In genomic region chr9:136193127-136193890, GRCh38 we compare ENCODE assay signal across 35 cellular contexts. TPM values are rescaled to one million over a fixed set of nuclear protein-coding genes. Genes with fewer than 3 reads are reported as not detected.
DNase-seq lines count a peak whose midpoint lies in the region; ATAC-seq, FAIRE-seq and TF ChIP-seq lines count a peak whose summit lies in the region.
"Had no signal": no experiment of that assay in that cellular context is flagged by ENCODE, and none has a peak within 500 bp of the region (broad histone marks: within the 10 kb centered on the region; RNA-seq: fewer than 3 reads in every experiment).

No MANE protein-coding gene starts in this region.

- WGBS in K562 (ENCODE audit: insufficient coverage, low coverage, missing lambda C conversion rate) = 2% methylated on average over 48 of the region's 96 CpGs
- no CpG with 5 or more reads among the region's 96 CpGs for WGBS in mesendoderm (ENCODE audit: extremely low coverage, insufficient coverage, low lambda C conversion rate)

- H3K79me2 ChIP-seq in K562 (ENCODE audit: control insufficient read depth, insufficient read depth, low read length) (no peaks in the 10 kb centered on the region), mesendoderm (ENCODE audit: control insufficient read depth, insufficient read depth, low read length) (no peaks in the 10 kb centered on the region)

- intact Hi-C loops in Caco-2 (cut with micrococcal nuclease; ENCODE audit: unreplicated experiment) = no loop called here
- intact Hi-C loops in K562 (cut with micrococcal nuclease) = loop anchor here (2.0 kb wide), 1 partner anchor 13 kb away; no protein-coding TSS in a partner anchor
- intact Hi-C loops in naive thymus-derived CD4-positive, alpha-beta T cell (cut with micrococcal nuclease) = no loop called here

- peak overlapping the region; percentile 51 for H3K4me3 Mint-ChIP-seq in Caco-2 (ENCODE audit: unreplicated experiment)
- H3K4me3 Mint-ChIP-seq in naive thymus-derived CD4-positive, alpha-beta T cell = no peak overlapping the region
- H3K4me3 Mint-ChIP-seq: activated B cell treated with CpG ODN at 0.5 μM for 24 hours; activated naive CD4-positive, alpha-beta T cell treated with anti-CD3 and anti-CD28 coated beads for 36 hours; activated T-cell treated with anti-CD3 and anti-CD28 coated beads, Interleukin-2, amount 50 U/mL, for 72 hours; immature natural killer cell; memory B cell; stimulated activated effector memory CD8-positive, alpha-beta T cell treated with anti-CD3 and anti-CD28 coated beads, Interleukin-12 subunit alpha, Interleukin-12 subunit beta, amount 100 ng/mL, for 72 hours had no signal

- no peaks in the 10 kb centered on the region for H3K9me1 ChIP-seq in K562 (ENCODE audit: control insufficient read depth, insufficient read depth, low read length)

- TF ChIP-seq EP300 in K562 (IDR thresholded peaks at IDR 0.05; ENCODE audit: low read length) = no peak

- no peaks in the 10 kb centered on the region for H4K20me1 ChIP-seq in K562 (replicated peaks; ENCODE audit: control insufficient read depth, insufficient read depth, low read length)

- H3K4me3 ChIP-seq in Caco-2 (ENCODE audit: low read depth, low read length) (peak overlapping the region; percentile 19), HUES6 (ENCODE audit: low read depth, low read length) (peak overlapping the region; percentile 52), K562 (peak overlapping the region; percentile 36; the same call in 1 of the 2 replicates), mesendoderm (ENCODE audit: low read length) (no peak overlapping the region)
- no peak overlapping the region for H3K4me3 ChIP-seq in naive thymus-derived CD4-positive, alpha-beta T cell (ENCODE audit: low read length)
- H3K4me3 ChIP-seq: upper lobe of left lung had no signal

- FAIRE-seq in K562 (lab: Jason Lieb, UNC) = no peak
- FAIRE-seq: D721Med, GM12892 had no signal

- no peak overlapping the region for H3K27ac ChIP-seq in HUES6 (ENCODE audit: low read depth, low read length)
- H3K27ac ChIP-seq in K562 (ENCODE audit: extremely low read depth, low read depth, low read length) = no peak overlapping the region
- no peak overlapping the region for H3K27ac ChIP-seq in mesendoderm (ENCODE audit: low read depth, low read length)
- no peak overlapping the region for H3K27ac ChIP-seq in naive thymus-derived CD4-positive, alpha-beta T cell (ENCODE audit: low read depth, low read length)
- H3K27ac ChIP-seq: brain microvascular endothelial cell, C4-2B, heart left ventricle, upper lobe of left lung had no signal

- H3K27me3 ChIP-seq in Caco-2 (replicated peaks; ENCODE audit: control insufficient read depth, insufficient read depth, low read length) = no peaks in the 10 kb centered on the region
- H3K27me3 ChIP-seq in HUES6 (ENCODE audit: control insufficient read depth, insufficient read depth, low read length) = peaks cover 91% of the 10 kb centered on the region
- H3K27me3 ChIP-seq in K562 (ENCODE audit: control insufficient read depth in 2 of 2, insufficient read depth in 2 of 2, low read length in 2 of 2) = peaks cover 7 to 31% of the 10 kb centered on the region in 2 experiments; a peak in 4 of 5 replicates
- peaks cover 57% of the 10 kb centered on the region for H3K27me3 ChIP-seq in mesendoderm (ENCODE audit: insufficient read depth, low read length, poor library complexity)
- peaks cover 0 to 10% of the 10 kb centered on the region in 2 donors for H3K27me3 ChIP-seq in naive thymus-derived CD4-positive, alpha-beta T cell (ENCODE audit: control insufficient read depth in 2 of 2, insufficient read depth in 2 of 2, low read length in 2 of 2)

- no peak overlapping the region for H2BK15ac ChIP-seq in mesendoderm (replicated peaks; ENCODE audit: low read depth)

- H3K9me3 Mint-ChIP-seq in Caco-2 (ENCODE audit: unreplicated experiment) = no peaks in the 10 kb centered on the region
- peaks cover 0 to 2% (median 0%) of the 10 kb centered on the region in 11 donors for H3K9me3 Mint-ChIP-seq in naive thymus-derived CD4-positive, alpha-beta T cell
- H3K9me3 Mint-ChIP-seq: activated B cell treated with CpG ODN at 0.5 μM for 24 hours; activated naive CD4-positive, alpha-beta T cell treated with anti-CD3 and anti-CD28 coated beads for 36 hours; activated T-cell treated with anti-CD3 and anti-CD28 coated beads, Interleukin-2, amount 50 U/mL, for 72 hours; memory B cell; stimulated activated effector memory CD8-positive, alpha-beta T cell treated with anti-CD3 and anti-CD28 coated beads, Interleukin-12 subunit alpha, Interleukin-12 subunit beta, amount 100 ng/mL, for 72 hours had no signal

- H3K4me1 ChIP-seq in Caco-2 (peaks cover 12% of the 10 kb centered on the region), HUES6 (ENCODE audit: control insufficient read depth, insufficient read depth, low read length) (peaks cover 42% of the 10 kb centered on the region), K562 (replicated peaks in 1 of 2; ENCODE audit: control insufficient read depth in 2 of 2, insufficient read depth in 2 of 2, low read length in 2 of 2) (peaks cover 28 to 62% of the 10 kb centered on the region in 2 experiments), mesendoderm (ENCODE audit: control insufficient read depth, low read depth, low read length) (no peaks in the 10 kb centered on the region)
- no peaks in the 10 kb centered on the region for H3K4me1 ChIP-seq in naive thymus-derived CD4-positive, alpha-beta T cell (ENCODE audit: control insufficient read depth in 2 of 2, insufficient read depth in 2 of 2, low read length in 2 of 2)

- H3K9ac ChIP-seq in HUES6 (ENCODE audit: low read length) = no peak overlapping the region
- H3K9ac ChIP-seq in K562 (ENCODE audit: insufficient read depth in 1 of 2, low read depth in 2 of 2, low read length in 2 of 2) = peak overlapping the region in 1 of 2 experiments; percentile 30; a peak in 1 of 4 replicates
- no peak overlapping the region for H3K9ac ChIP-seq in mesendoderm (ENCODE audit: low read length)

- H2AK5ac ChIP-seq in mesendoderm (ENCODE audit: low read length) = no peak overlapping the region

- H3K9me3 ChIP-seq in Caco-2 (no peaks in the 10 kb centered on the region), HUES6 (ENCODE audit: control insufficient read depth, insufficient read depth, low read depth, low read length) (no peaks in the 10 kb centered on the region), K562 (replicated peaks; ENCODE audit: control insufficient read depth, insufficient read depth, low read depth, low read length) (no peaks in the 10 kb centered on the region)
- no peaks in the 10 kb centered on the region for H3K9me3 ChIP-seq in naive thymus-derived CD4-positive, alpha-beta T cell (ENCODE audit: control insufficient read depth in 2 of 3, low read length in 3 of 3)
- H3K9me3 ChIP-seq: heart left ventricle, upper lobe of left lung had no signal

- H2BK5ac ChIP-seq in mesendoderm (ENCODE audit: low read length) = no peak overlapping the region

- TF ChIP-seq CTCF in Caco-2 (IDR thresholded peaks at IDR 0.05; ENCODE audit: insufficient read depth in 1 of 2, low read depth in 1 of 2, low read length in 1 of 2, severe bottlenecking in 1 of 2, unreplicated experiment in 1 of 2) (no peak), K562 (IDR thresholded peaks at IDR 0.05 in 2 of 3, conservative IDR thresholded peaks at IDR 0.05 in 1 of 3; ENCODE audit: insufficient read depth in 2 of 3, low read depth in 1 of 3, low read length in 3 of 3) (no peak)

- TF ChIP-seq POLR2A in K562 (conservative IDR thresholded peaks at IDR 0.05) = no peak

- no peak for DNase-seq in Caco-2
- DNase-seq in K562 (ENCODE audit: extremely low read depth in 1 of 4, low spot score in 3 of 4) = peak; percentile 37 to 67 (median 65)
- DNase-seq in mesendoderm = no peak
- DNase-seq in naive thymus-derived CD4-positive, alpha-beta T cell = no peak
- DNase-seq in activated effector memory CD4-positive, alpha-beta T cell treated with anti-CD3 and anti-CD28 coated beads, Interleukin-2, amount 50 U/mL, for 16 hours = no peak
- DNase-seq: activated B cell treated with CpG ODN at 0.5 μM for 24 hours; activated CD4-positive, alpha-beta T cell treated with anti-CD3 and anti-CD28 coated beads, Interleukin-2, amount 50 U/mL, for 1 hour; activated naive CD4-positive, alpha-beta T cell treated with anti-CD3 and anti-CD28 coated beads for 36 hours; activated T-cell treated with anti-CD3 and anti-CD28 coated beads, Interleukin-2, amount 50 U/mL, for 72 hours; brain microvascular endothelial cell; EL; GOT3; heart left ventricle; immature natural killer cell; NCI-H1105; NCI-H1930; NCI-H446; stimulated activated CD4-positive, alpha-beta T cell treated with anti-CD3 and anti-CD28 coated beads, Interleukin-4, amount 100 ng/mL, for 24 hours; substantia nigra; T-helper 9 cell had no signal

- H4K5ac ChIP-seq in mesendoderm (ENCODE audit: low read length) = no peak overlapping the region

- H3K36me3 Mint-ChIP-seq in Caco-2 (ENCODE audit: insufficient read depth, unreplicated experiment) = no peaks in the 10 kb centered on the region
- no peaks in the 10 kb centered on the region for H3K36me3 Mint-ChIP-seq in naive thymus-derived CD4-positive, alpha-beta T cell
- H3K36me3 Mint-ChIP-seq: immature natural killer cell; memory B cell; stimulated activated effector memory CD8-positive, alpha-beta T cell treated with anti-CD3 and anti-CD28 coated beads, Interleukin-12 subunit alpha, Interleukin-12 subunit beta, amount 100 ng/mL, for 72 hours had no signal

- ATAC-seq in K562 (peak; percentile 68), HG03378 (IDR thresholded peaks at IDR 0.05; ENCODE audit: unreplicated experiment) (no peak)
- ATAC-seq in naive thymus-derived CD4-positive, alpha-beta T cell = no peak
- ATAC-seq: activated T-cell treated with anti-CD3 and anti-CD28 coated beads, Interleukin-2, amount 50 U/mL, for 72 hours; heart left ventricle; Right ventricle myocardium inferior; sciatic nerve; stimulated activated effector memory CD8-positive, alpha-beta T cell treated with anti-CD3 and anti-CD28 coated beads, Interleukin-12 subunit alpha, Interleukin-12 subunit beta, amount 100 ng/mL, for 72 hours had no signal

- H3K56ac ChIP-seq in mesendoderm (ENCODE audit: low read length) = no peak overlapping the region

- no peaks in the 10 kb centered on the region for H3K79me1 ChIP-seq in mesendoderm (ENCODE audit: low read length)

- CTCF ChIA-PET in Caco-2 (lab: Charles Lee) (no interaction called here), K562 (lab: Yijun Ruan, JAX; ENCODE audit: low intra/inter-chr PET ratio) (no interaction called here)
- CTCF ChIA-PET in naive thymus-derived CD4-positive, alpha-beta T cell (lab: Charles Lee) = no interaction called here

- H2AFZ ChIP-seq in K562 (ENCODE audit: low read depth, low read length) = no peak overlapping the region

- H3K4me2 ChIP-seq in K562 (ENCODE audit: insufficient read depth, low read length) (peak overlapping the region; percentile 18; the same call in 1 of the 2 replicates), mesendoderm (ENCODE audit: low read length) (peak overlapping the region; percentile 29)

- in situ Hi-C loops in K562 (cut with MboI) = no loop called here

- H4K8ac ChIP-seq in mesendoderm (ENCODE audit: low read depth, low read length) = no peak overlapping the region

- BruUV-seq in Caco-2 (replicated peaks; lab: Mats Ljungman, UMichigan) = no TSS peak
- BruUV-seq in K562 (replicated peaks; lab: Mats Ljungman, UMichigan) = no TSS peak

- peaks cover 10% of the 10 kb centered on the region for H3K4me1 Mint-ChIP-seq in Caco-2 (ENCODE audit: low read depth, unreplicated experiment)
- H3K4me1 Mint-ChIP-seq in naive thymus-derived CD4-positive, alpha-beta T cell = peaks cover 0 to 10% (median 4%) of the 10 kb centered on the region in 7 donors
- H3K4me1 Mint-ChIP-seq: immature natural killer cell had no signal

- no peak for TF ChIP-seq RAD21 in K562 (CRISPR knock-in tag; conservative IDR thresholded peaks at IDR 0.05 in 1 of 2, IDR thresholded peaks at IDR 0.05 in 1 of 2)

- no peaks in the 10 kb centered on the region for H3K27me3 Mint-ChIP-seq in Caco-2 (ENCODE audit: insufficient read depth, unreplicated experiment)
- peaks cover 22 to 54% (median 36%) of the 10 kb centered on the region in 5 donors for H3K27me3 Mint-ChIP-seq in naive thymus-derived CD4-positive, alpha-beta T cell

- H3K23ac ChIP-seq in mesendoderm (ENCODE audit: low read length) = no peak overlapping the region

- POLR2A ChIA-PET in Caco-2 (lab: Charles Lee) (no interaction called here), K562 (lab: Yijun Ruan, JAX) (interaction anchor here (1.3 kb wide), 1 partner anchor 13 kb away, joined by 5 read pairs; no protein-coding TSS in a partner anchor)
- POLR2A ChIA-PET in naive thymus-derived CD4-positive, alpha-beta T cell (lab: Charles Lee) = no interaction called here

- H2BK120ac ChIP-seq in mesendoderm (ENCODE audit: low read depth, low read length) = no peak overlapping the region

- H3K36me3 ChIP-seq in Caco-2 (ENCODE audit: control insufficient read depth, insufficient read depth, low read length) (no peaks in the 10 kb centered on the region), HUES6 (ENCODE audit: control insufficient read depth, insufficient read depth, low read length) (no peaks in the 10 kb centered on the region), K562 (ENCODE audit: control insufficient read depth, insufficient read depth, low read length) (no peaks in the 10 kb centered on the region), mesendoderm (ENCODE audit: control insufficient read depth, insufficient read depth, low read length) (no peaks in the 10 kb centered on the region)
- H3K36me3 ChIP-seq in naive thymus-derived CD4-positive, alpha-beta T cell (ENCODE audit: control insufficient read depth in 2 of 3, insufficient read depth in 3 of 3, low read length in 3 of 3) = no peaks in the 10 kb centered on the region
- H3K36me3 ChIP-seq: brain microvascular endothelial cell, heart left ventricle, upper lobe of left lung had no signal

- no peak overlapping the region for H3K4ac ChIP-seq in mesendoderm (ENCODE audit: low read depth, low read length)

- H3K27ac Mint-ChIP-seq in Caco-2 (ENCODE audit: unreplicated experiment) = no peak overlapping the region
- H3K27ac Mint-ChIP-seq in naive thymus-derived CD4-positive, alpha-beta T cell = no peak overlapping the region
- H3K27ac Mint-ChIP-seq: activated B cell treated with CpG ODN at 0.5 μM for 24 hours; activated naive CD4-positive, alpha-beta T cell treated with anti-CD3 and anti-CD28 coated beads for 36 hours; activated T-cell treated with anti-CD3 and anti-CD28 coated beads, Interleukin-2, amount 50 U/mL, for 72 hours; immature natural killer cell; memory B cell; progenitor cell of endocrine pancreas; stimulated activated effector memory CD8-positive, alpha-beta T cell treated with anti-CD3 and anti-CD28 coated beads, Interleukin-12 subunit alpha, Interleukin-12 subunit beta, amount 100 ng/mL, for 72 hours had no signal

- no peak overlapping the region for H3K18ac ChIP-seq in mesendoderm (ENCODE audit: low read length)

RNA-seq across cellular contexts. Expression of gene LHX3, which starts 11.6 kb away (rescaled TPM):
- 1.1 and 1.2 TPM in 2 replicates for total RNA-seq in Caco-2 (2022)
- 0.09 TPM in 1 of 2 replicates, not detected in the other for total RNA-seq in K562 (2011; cell fraction: chromatin; rRNA removed; ENCODE audit: low replicate concordance)
- total RNA-seq in K562 (2011; cell fraction: nucleolus; rRNA removed) = not detected in 2 replicates
- total RNA-seq in K562 (2011; cell fraction: nucleoplasm; rRNA removed) = not detected in 2 replicates
- total RNA-seq in K562 (2014; rRNA removed) = not detected in 2 replicates
- total RNA-seq in K562 (2014; rRNA removed; fragmentation: Illumina TruSeq; extraction: Trizol) = not detected in 2 replicates
- not detected in 2 replicates for total RNA-seq in K562 (2015; rRNA removed; fragmentation: Illumina TruSeq; extraction: Trizol)
- total RNA-seq in K562 (2021) = 0.09 TPM in 1 of 2 replicates, not detected in the other
- not detected in 2 replicates for polyA plus RNA-seq in K562 (2011; rRNA removed)
- not detected in 2 replicates for polyA plus RNA-seq in K562 (2011; cell fraction: cytosol; rRNA removed)
- 0.04 TPM in 1 of 2 replicates, not detected in the other for polyA plus RNA-seq in K562 (2011; cell fraction: nucleus; rRNA removed)
- 0.91 TPM in 1 of 2 replicates, not detected in the other for polyA plus RNA-seq in K562 (2012)
- not detected in 2 replicates for polyA plus RNA-seq in K562 (2014; fragmentation: Illumina TruSeq; extraction: Trizol)
- not detected for polyA plus RNA-seq in K562 (2014; fragmentation: Nextera tagmentation; extraction: Ambion mirVana)
- not detected in 2 replicates for polyA plus RNA-seq in K562 (2014; rRNA removed)
- not detected in 2 replicates for polyA minus RNA-seq in K562 (2011; rRNA and poly(A)+ RNA removed)
- polyA minus RNA-seq in K562 (2011; cell fraction: cytosol; rRNA and poly(A)+ RNA removed) = not detected in 2 replicates
- not detected in 2 replicates for polyA minus RNA-seq in K562 (2011; cell fraction: nucleus; rRNA and poly(A)+ RNA removed)
- polyA plus RNA-seq in mesendoderm (2013, experiment 1 of 2) = 0.01 TPM
- not detected for polyA plus RNA-seq in mesendoderm (2013, experiment 2 of 2)
- total RNA-seq in naive thymus-derived CD4-positive, alpha-beta T cell = under 1 TPM in 2 of 5 experiments, not detected in 3; 0.15 to 0.21 TPM
- not detected for polyA plus RNA-seq in naive thymus-derived CD4-positive, alpha-beta T cell
- total RNA-seq: activated B cell treated with CpG ODN at 0.5 μM for 24 hours; activated naive CD4-positive, alpha-beta T cell treated with anti-CD3 and anti-CD28 coated beads for 36 hours; chondrocyte; epithelial cell of proximal tubule; fibroblast of villous mesenchyme; heart left ventricle; M059J; progenitor cell of endocrine pancreas; Right ventricle myocardium inferior; sciatic nerve had no signal
- polyA plus RNA-seq: heart left ventricle, immature natural killer cell had no signal

RNA-seq across cellular contexts. Expression of gene QSOX2, which starts 52.3 kb away (rescaled TPM):
- total RNA-seq in Caco-2 (2022) = 26.9 and 29.6 TPM in 2 replicates
- total RNA-seq in K562 (2011; cell fraction: chromatin; rRNA removed; ENCODE audit: low replicate concordance) = 50.6 and 63.4 TPM in 2 replicates
- total RNA-seq in K562 (2011; cell fraction: nucleolus; rRNA removed) = 45.7 and 46.1 TPM in 2 replicates
- total RNA-seq in K562 (2011; cell fraction: nucleoplasm; rRNA removed) = 35.5 and 45.4 TPM in 2 replicates
- total RNA-seq in K562 (2014; rRNA removed) = 12.7 and 15.0 TPM in 2 replicates
- 9.7 and 10.5 TPM in 2 replicates for total RNA-seq in K562 (2014; rRNA removed; fragmentation: Illumina TruSeq; extraction: Trizol)
- 11.7 and 12.2 TPM in 2 replicates for total RNA-seq in K562 (2015; rRNA removed; fragmentation: Illumina TruSeq; extraction: Trizol)
- total RNA-seq in K562 (2021) = 22.3 and 23.7 TPM in 2 replicates
- 13.5 and 21.5 TPM in 2 replicates for polyA plus RNA-seq in K562 (2011; rRNA removed)
- polyA plus RNA-seq in K562 (2011; cell fraction: cytosol; rRNA removed) = 7.9 and 11.0 TPM in 2 replicates
- polyA plus RNA-seq in K562 (2011; cell fraction: nucleus; rRNA removed) = 97.5 and 103 TPM in 2 replicates
- polyA plus RNA-seq in K562 (2012) = 14.6 and 32.6 TPM in 2 replicates
- 16.1 and 17.4 TPM in 2 replicates for polyA plus RNA-seq in K562 (2014; fragmentation: Illumina TruSeq; extraction: Trizol)
- under 1 TPM; 0.51 to 0.91 TPM for polyA plus RNA-seq in K562 (2014; fragmentation: Nextera tagmentation; extraction: Ambion mirVana)
- polyA plus RNA-seq in K562 (2014; rRNA removed) = 23.6 and 24.2 TPM in 2 replicates
- 9.3 and 10.2 TPM in 2 replicates for polyA minus RNA-seq in K562 (2011; rRNA and poly(A)+ RNA removed)
- 5.9 and 7.6 TPM in 2 replicates for polyA minus RNA-seq in K562 (2011; cell fraction: cytosol; rRNA and poly(A)+ RNA removed)
- 17.8 and 19.0 TPM in 2 replicates for polyA minus RNA-seq in K562 (2011; cell fraction: nucleus; rRNA and poly(A)+ RNA removed)
- 11.2 TPM for polyA plus RNA-seq in mesendoderm (2013, experiment 1 of 2)
- polyA plus RNA-seq in mesendoderm (2013, experiment 2 of 2) = 11.3 TPM
- 10 to 100 TPM; 11.5 to 15.9 (median 12.0) TPM for total RNA-seq in naive thymus-derived CD4-positive, alpha-beta T cell
- polyA plus RNA-seq in naive thymus-derived CD4-positive, alpha-beta T cell = under 1 TPM; 0.26 to 0.52 TPM

Comparison
In these comparisons a context has a peak if more than half of its experiments do, and no peak if none do; other contexts are left out.
1. DNase-seq: peak in K562 (4 of 4); none in Caco-2 (0 of 2), mesendoderm (single experiment), naive thymus-derived CD4-positive, alpha-beta T cell (0 of 9) and activated effector memory CD4-positive, alpha-beta T cell treated with anti-CD3 and anti-CD28 coated beads, Interleukin-2, amount 50 U/mL, for 16 hours (single experiment).
2. H3K4me3 ChIP-seq: peak in Caco-2 (single experiment), HUES6 (single experiment) and K562 (single experiment); none in mesendoderm (single experiment) and naive thymus-derived CD4-positive, alpha-beta T cell (single experiment).